Comparison of ENCODE assay signal across 17 cellular contexts in the genomic region with DNA sequence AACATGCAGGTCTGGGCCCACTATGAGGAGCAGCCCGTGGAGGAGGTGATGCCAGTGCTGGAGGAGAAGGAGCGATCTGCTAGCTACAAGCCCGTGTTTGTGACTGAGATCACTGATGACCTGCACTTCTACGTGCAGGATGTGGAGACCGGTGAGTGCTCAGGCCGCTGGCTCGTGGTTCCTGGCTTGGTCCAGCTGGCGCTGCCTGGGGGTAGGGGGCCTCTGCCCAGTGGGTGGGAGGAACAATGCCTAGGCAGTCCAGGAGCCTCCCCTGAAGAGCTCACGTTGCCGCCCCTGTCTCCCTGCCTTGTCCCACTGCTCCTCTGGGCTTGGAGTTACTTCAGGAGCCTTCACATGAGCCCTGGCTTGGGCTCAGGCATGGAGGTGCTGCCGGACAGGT. TPM values are rescaled to one million over a fixed set of nuclear protein-coding genes. Genes with fewer than 3 reads are reported as not detected.
A peak's percentile ranks its signal among the peaks of the same experiment; 100 is the strongest.
DNase-seq lines count a peak whose midpoint lies in the region; ATAC-seq, FAIRE-seq and TF ChIP-seq lines count a peak whose summit lies in the region.
"Had no signal": no experiment of that assay in that cellular context is flagged by ENCODE, and none has a peak within 500 bp of the region (broad histone marks: within the 10 kb centered on the region; RNA-seq: fewer than 3 reads in every experiment).

No MANE protein-coding gene starts in this region.

- H3K36me3 ChIP-seq in GM12878 (ENCODE audit: control insufficient read depth in 2 of 2, insufficient read depth in 2 of 2, low read length in 1 of 2) (peaks cover 29 to 53% of the 10 kb centered on the region in 2 experiments), neural progenitor cell (no peaks in the 10 kb centered on the region)

- POLR2A ChIA-PET in GM12878 (lab: Charles Lee), result no interaction called here

- H3K79me2 ChIP-seq in GM12878 (ENCODE audit: control insufficient read depth, insufficient read depth, low read length) (no peaks in the 10 kb centered on the region), neural progenitor cell (ENCODE audit: low read depth) (no peaks in the 10 kb centered on the region)

- H3K36me3 Mint-ChIP-seq in neural progenitor cell, result peaks cover 13% of the 10 kb centered on the region

- H3K27ac Mint-ChIP-seq in neural progenitor cell, result peak overlapping the region; percentile 82
- H3K27ac Mint-ChIP-seq: CD8-positive, alpha-beta T cell had no signal

- SMC1A ChIA-PET in GM12878 (lab: Charles Lee; ENCODE audit: uncharacterized antibody, unreplicated experiment), result interaction anchor here (1.6 kb wide), 1 partner anchor 11 kb away, joined by 3 read pairs; no protein-coding TSS in a partner anchor

- no TSS peak for BruUV-seq in GM12878 (replicated peaks; lab: Mats Ljungman, UMichigan)

- H4K20me1 ChIP-seq in GM12878 (ENCODE audit: control insufficient read depth, insufficient read depth) (peaks cover 4% of the 10 kb centered on the region), neural progenitor cell (ENCODE audit: low read depth) (peaks cover 23% of the 10 kb centered on the region)

- TF ChIP-seq EP300 in GM12878 (IDR thresholded peaks at IDR 0.05; ENCODE audit: borderline replicate concordance in 1 of 2, control insufficient read depth in 1 of 2, low read depth in 2 of 2, low read length in 2 of 2), result no peak

- intact Hi-C loops in Right ventricle myocardium inferior (cut with DNase I), result no loop called here
- intact Hi-C loops in left ventricle myocardium superior (cut with micrococcal nuclease), result no loop called here
- intact Hi-C loops in GM12878 (cut with micrococcal nuclease; ENCODE audit: unreplicated experiment), result no loop called here

- H3K4me1 ChIP-seq in GM12878 (ENCODE audit: control insufficient read depth, insufficient read depth, low read length) (no peaks in the 10 kb centered on the region), neural progenitor cell (peaks cover 13% of the 10 kb centered on the region)
- H3K4me1 ChIP-seq: A549, HAP-1 had no signal

- 97% methylated on average over 11 of the region's 11 CpGs for WGBS in GM12878 (ENCODE audit: insufficient coverage, insufficient replicate concordance, low lambda C conversion rate, missing lambda C conversion rate)

- in situ Hi-C loops in GM12878 (cut with MboI), result no loop called here

- H3K27ac ChIP-seq in GM12878 (ENCODE audit: control insufficient read depth, insufficient read depth), result no peak overlapping the region
- no peak overlapping the region for H3K27ac ChIP-seq in neural progenitor cell
- H3K27ac ChIP-seq in coronary artery, result no peak overlapping the region
- H3K27ac ChIP-seq: 22Rv1, A549, GM23248 had no signal

- TF ChIP-seq CTCF in GM12878 (IDR thresholded peaks at IDR 0.05 in 2 of 3, conservative IDR thresholded peaks at IDR 0.05 in 1 of 3; ENCODE audit: control insufficient read depth in 2 of 3, extremely low read depth in 1 of 3, insufficient read depth in 1 of 3, low read depth in 3 of 3, low read length in 3 of 3) (no peak), neural progenitor cell (IDR thresholded peaks at IDR 0.05) (no peak), coronary artery (IDR thresholded peaks at IDR 0.05) (no peak)

- H3K4me2 ChIP-seq in GM12878 (ENCODE audit: control insufficient read depth, insufficient read depth), result no peak overlapping the region
- no peak overlapping the region for H3K4me2 ChIP-seq in neural progenitor cell
- H3K4me2 ChIP-seq: A549 had no signal

- CTCF ChIA-PET in GM12878 (lab: Yijun Ruan, JAX), result interaction anchor here (1.3 kb wide), 1 partner anchor 12 kb away, joined by 3 read pairs; no protein-coding TSS in a partner anchor

- H3K9me3 ChIP-seq in GM12878 (replicated peaks; ENCODE audit: control insufficient read depth, insufficient read depth, low read length) (no peaks in the 10 kb centered on the region), neural progenitor cell (ENCODE audit: low read depth) (no peaks in the 10 kb centered on the region)
- H3K9me3 ChIP-seq: A549, HAP-1 had no signal

- no peak for ATAC-seq in Right ventricle myocardium inferior
- no peak for ATAC-seq in left ventricle myocardium superior
- no peak for ATAC-seq in GM12878
- no peak for ATAC-seq in GM18870 (IDR thresholded peaks at IDR 0.05; ENCODE audit: unreplicated experiment)
- ATAC-seq: A549; CD8-positive, alpha-beta T cell had no signal

- H2AFZ ChIP-seq in GM12878 (ENCODE audit: control insufficient read depth, low read depth, low read length) (no peak overlapping the region), neural progenitor cell (replicated peaks) (no peak overlapping the region)
- H2AFZ ChIP-seq: GM23248 had no signal

- no peaks in the 10 kb centered on the region for H3F3A ChIP-seq in neural progenitor cell (ENCODE audit: low read depth)

- H3K9me3 Mint-ChIP-seq in neural progenitor cell, result no peaks in the 10 kb centered on the region
- H3K9me3 Mint-ChIP-seq: CD8-positive, alpha-beta T cell had no signal

- RAD21 ChIA-PET in GM12878 (lab: Charles Lee; ENCODE audit: unreplicated experiment), result no interaction called here

- H3K27me3 ChIP-seq in GM12878 (replicated peaks in 1 of 2; ENCODE audit: control insufficient read depth in 2 of 2, insufficient read depth in 2 of 2, low read length in 1 of 2), result no peaks in the 10 kb centered on the region
- no peaks in the 10 kb centered on the region for H3K27me3 ChIP-seq in neural progenitor cell

- FAIRE-seq in GM12878 (lab: Jason Lieb, UNC), result no peak
- FAIRE-seq: A549 had no signal

- H3K4me3 ChIP-seq in GM12878 (no peak overlapping the region), neural progenitor cell (no peak overlapping the region), coronary artery (no peak overlapping the region)
- H3K4me3 ChIP-seq: A549, GM23248, HAP-1 had no signal

- H3K4me3 Mint-ChIP-seq in neural progenitor cell, result no peak overlapping the region
- H3K4me3 Mint-ChIP-seq: CD8-positive, alpha-beta T cell had no signal

- no peak for TF ChIP-seq RAD21 in GM12878 (IDR thresholded peaks at IDR 0.05; ENCODE audit: insufficient read depth, low read depth, low read length)

- H3K27me3 Mint-ChIP-seq in neural progenitor cell (ENCODE audit: insufficient read depth, low read depth), result peaks cover 8% of the 10 kb centered on the region

- peak; percentile 33 for DNase-seq in Right ventricle myocardium inferior (ENCODE audit: missing footprints)
- DNase-seq in left ventricle myocardium superior, result no peak
- no peak for DNase-seq in GM12878 (ENCODE audit: low read depth, low spot score)
- DNase-seq in neural progenitor cell (ENCODE audit: low spot score), result no peak
- no peak for DNase-seq in NCI-H1694 (lab: John Stamatoyannopoulos, UW)
- no peak for DNase-seq in coronary artery (ENCODE audit: low spot score)
- DNase-seq: AML-193; Calu3; CD8-positive, alpha-beta T cell; DMS79 treated with DMSO at 0.1 percent for 48 hours; GF-D8; GM23248 had no signal

- H3K9ac ChIP-seq in GM12878 (ENCODE audit: control insufficient read depth, insufficient read depth, low read length) (no peak overlapping the region), neural progenitor cell (no peak overlapping the region)
- H3K9ac ChIP-seq: GM23248 had no signal

- 0 out of 2 replicates have a peak, but pooled peaks have one; percentile 6 for TF ChIP-seq POLR2A in GM12878 (IDR thresholded peaks at IDR 0.05; ENCODE audit: low read depth, low read length)

- peaks cover 49% of the 10 kb centered on the region for H3K4me1 Mint-ChIP-seq in neural progenitor cell

TF ChIP-seq in GM12878, 131 proteins besides CTCF, POLR2A, EP300 and RAD21:
- TF ChIP-seq LARP7 (IDR thresholded peaks at IDR 0.05) (no peak), BCL11A (IDR thresholded peaks at IDR 0.05; ENCODE audit: low read depth, low read length) (no peak)

RNA-seq across cellular contexts. Expression of gene LRRC4, which starts 50.1 kb away (rescaled TPM):
- 2.4 TPM for total RNA-seq in Right ventricle myocardium inferior
- total RNA-seq in left ventricle myocardium superior, result 3.3 TPM
- not detected in 2 replicates for total RNA-seq in GM12878 (2013; cell fraction: nucleolus; rRNA removed)
- 0.06 TPM in 1 of 2 replicates, not detected in the other for total RNA-seq in GM12878 (2014; rRNA removed)
- not detected in 2 replicates for total RNA-seq in GM12878 (2014; rRNA removed; fragmentation: Illumina TruSeq; extraction: Trizol)
- 0.16 TPM in 1 of 2 replicates, not detected in the other for total RNA-seq in GM12878 (2021)
- polyA plus RNA-seq in GM12878 (2011; ENCODE audit: low read depth), result 0.16 TPM
- polyA plus RNA-seq in GM12878 (2011; rRNA removed), result not detected in 2 replicates
- polyA plus RNA-seq in GM12878 (2011; cell fraction: cytosol; rRNA removed), result not detected in 2 replicates
- not detected in 2 replicates for polyA plus RNA-seq in GM12878 (2011; cell fraction: nucleus; rRNA removed)
- polyA plus RNA-seq in GM12878 (2012), result 0.14 and 0.49 TPM in 2 replicates
- polyA plus RNA-seq in GM12878 (2014; fragmentation: Illumina TruSeq; extraction: Trizol), result 0.08 and 0.09 TPM in 2 replicates
- under 1 TPM in 1 of 2 experiments, not detected in 1; 0.14 TPM for polyA plus RNA-seq in GM12878 (2014; fragmentation: Nextera tagmentation; extraction: Ambion mirVana)
- polyA plus RNA-seq in GM12878 (2014; rRNA removed), result 0.85 TPM in 1 of 2 replicates, not detected in the other
- under 1 TPM; 0.09 to 0.15 TPM for polyA plus RNA-seq in GM12878 (2016; fragmentation: Nextera tagmentation; extraction: Ambion mirVana)
- not detected in 2 replicates for polyA minus RNA-seq in GM12878 (2011; rRNA and poly(A)+ RNA removed)
- not detected in 2 replicates for polyA minus RNA-seq in GM12878 (2011; cell fraction: cytosol; rRNA and poly(A)+ RNA removed)
- not detected in 2 replicates for polyA minus RNA-seq in GM12878 (2011; cell fraction: nucleus; rRNA and poly(A)+ RNA removed)
- total RNA-seq in neural progenitor cell (ENCODE audit: low replicate concordance), result 19.8 and 26.9 TPM in 2 replicates
- total RNA-seq: Calu3, H4 had no signal
- polyA plus RNA-seq: A549 had no signal
